In the genomic region with DNA sequence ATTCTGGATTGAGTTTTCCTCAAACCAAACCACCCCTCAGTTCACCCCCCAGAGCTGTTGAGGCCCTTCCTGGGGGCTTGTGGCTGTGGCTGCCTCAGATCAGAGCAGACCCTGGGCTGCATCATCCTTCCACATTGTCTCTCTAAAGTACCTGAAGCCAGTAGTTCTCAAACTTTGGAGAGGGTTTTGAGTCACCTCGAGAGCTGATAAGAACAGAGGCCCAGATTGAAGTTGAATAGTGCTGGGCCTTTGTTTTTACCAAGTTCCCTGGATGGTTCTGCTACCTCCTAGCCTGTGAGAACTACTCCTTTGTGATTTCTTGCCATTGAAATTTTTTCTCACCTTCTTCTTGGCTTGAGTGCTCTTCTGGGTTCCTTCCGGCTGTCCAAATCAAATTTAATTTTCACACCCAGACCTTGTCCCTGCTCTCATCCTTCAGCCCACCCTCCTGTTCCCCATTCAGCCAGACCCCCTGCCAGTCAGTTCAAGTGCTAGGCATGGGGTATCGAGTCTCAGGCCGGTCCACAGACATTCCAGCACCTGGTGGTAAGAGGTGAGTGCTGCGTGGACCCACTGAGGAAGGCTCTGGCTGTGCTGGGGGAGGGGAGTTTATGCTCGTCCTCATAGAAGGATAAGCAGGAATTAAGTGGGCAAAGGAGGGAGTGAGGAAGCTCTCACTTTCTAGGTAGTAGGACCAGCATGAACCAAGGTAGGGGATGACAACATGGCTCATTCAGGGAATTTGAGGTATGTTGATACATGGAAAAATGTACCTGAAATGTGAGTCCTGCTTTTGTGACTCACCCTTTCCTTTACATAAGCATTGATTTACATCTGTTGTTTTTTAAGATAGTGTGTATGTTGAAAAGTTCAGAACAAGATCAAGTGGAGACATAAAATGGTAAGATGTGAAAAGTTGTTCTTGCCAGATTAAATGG, we compare ENCODE assay signal across 14 cellular contexts.
A peak's percentile ranks its signal among the peaks of the same experiment; 100 is the strongest.
DNase-seq lines count a peak whose midpoint lies in the region; ATAC-seq and TF ChIP-seq lines count a peak whose summit lies in the region.
"Had no signal": no experiment of that assay in that cellular context is flagged by ENCODE, and none has a peak within 500 bp of the region (broad histone marks: within the 10 kb centered on the region; RNA-seq: fewer than 3 reads in every experiment).

No MANE protein-coding gene starts in this region.

- no peak overlapping the region for H3K4me3 Mint-ChIP-seq in MCF 10A (ENCODE audit: unreplicated experiment)
- peak overlapping the region; percentile 75 for H3K4me3 Mint-ChIP-seq in activated T-helper 17 cell treated with anti-CD3 and anti-CD28 coated beads, Interleukin-2, amount 50 U/mL, for 72 hours

- H3K9me3 ChIP-seq in breast epithelium = no peaks in the 10 kb centered on the region
- no peaks in the 10 kb centered on the region for H3K9me3 ChIP-seq in tibial artery
- H3K9me3 ChIP-seq: BLaER1 treated with 17β-estradiol and CSF1 and Interleukin-3, amounts not matched to agents 10 nM and 100 nM had no signal

- H3K4me1 ChIP-seq in breast epithelium = no peaks in the 10 kb centered on the region
- peaks cover 0 to 3% (median 0%) of the 10 kb centered on the region in 4 donors for H3K4me1 ChIP-seq in tibial artery
- H3K4me1 ChIP-seq: parathyroid adenoma had no signal

- no peaks in the 10 kb centered on the region for H3K36me3 Mint-ChIP-seq in MCF 10A (ENCODE audit: insufficient read depth, unreplicated experiment)
- H3K36me3 Mint-ChIP-seq in activated T-helper 17 cell treated with anti-CD3 and anti-CD28 coated beads, Interleukin-2, amount 50 U/mL, for 72 hours (ENCODE audit: low read depth) = peaks cover 10% of the 10 kb centered on the region

- H3K27me3 ChIP-seq in breast epithelium (no peaks in the 10 kb centered on the region), tibial artery (no peaks in the 10 kb centered on the region)
- H3K27me3 ChIP-seq: BLaER1 treated with 17β-estradiol and CSF1 and Interleukin-3, amounts not matched to agents 10 nM and 100 nM had no signal

- ATAC-seq in activated T-helper 17 cell treated with anti-CD3 and anti-CD28 coated beads, Interleukin-2, amount 50 U/mL, for 72 hours (replicated peaks) = peak; percentile 65
- no peak for ATAC-seq in GM18858 (IDR thresholded peaks at IDR 0.05; ENCODE audit: unreplicated experiment)

- no peak for TF ChIP-seq CTCF in MCF 10A (IDR thresholded peaks at IDR 0.05; ENCODE audit: unreplicated experiment)
- no peak for TF ChIP-seq CTCF in breast epithelium (IDR thresholded peaks at IDR 0.05)
- TF ChIP-seq CTCF in tibial artery (IDR thresholded peaks at IDR 0.05) = no peak

- H3K27ac Mint-ChIP-seq in MCF 10A (ENCODE audit: low read depth, unreplicated experiment) = no peak overlapping the region
- H3K27ac Mint-ChIP-seq in activated T-helper 17 cell treated with anti-CD3 and anti-CD28 coated beads, Interleukin-2, amount 50 U/mL, for 72 hours = peak overlapping the region; percentile 97

- H3K4me1 Mint-ChIP-seq in MCF 10A (ENCODE audit: insufficient read depth, unreplicated experiment) = peaks cover 5% of the 10 kb centered on the region
- H3K4me1 Mint-ChIP-seq in activated T-helper 17 cell treated with anti-CD3 and anti-CD28 coated beads, Interleukin-2, amount 50 U/mL, for 72 hours = peaks cover 48% of the 10 kb centered on the region

- H3K9me3 Mint-ChIP-seq in MCF 10A (ENCODE audit: unreplicated experiment) = no peaks in the 10 kb centered on the region
- H3K9me3 Mint-ChIP-seq in activated T-helper 17 cell treated with anti-CD3 and anti-CD28 coated beads, Interleukin-2, amount 50 U/mL, for 72 hours = no peaks in the 10 kb centered on the region

- BruUV-seq in MCF 10A (replicated peaks; lab: Mats Ljungman, UMichigan) = no TSS peak

- intact Hi-C loops in MCF 10A (cut with micrococcal nuclease) = no loop called here
- intact Hi-C loops in breast epithelium (cut with DNase I; ENCODE audit: low total_unique reads) = no loop called here
- intact Hi-C loops in tibial artery (cut with DNase I; ENCODE audit: low total_unique reads) = no loop called here

- H3K36me3 ChIP-seq in breast epithelium (no peaks in the 10 kb centered on the region), tibial artery (no peaks in the 10 kb centered on the region)

- no peak overlapping the region for H3K4me3 ChIP-seq in breast epithelium
- H3K4me3 ChIP-seq in tibial artery = no peak overlapping the region
- H3K4me3 ChIP-seq: BLaER1 treated with 17β-estradiol and CSF1 and Interleukin-3, amounts not matched to agents 10 nM and 100 nM had no signal

- peak; percentile 33 for DNase-seq in MCF 10A (ENCODE audit: unreplicated experiment)
- DNase-seq in breast epithelium (ENCODE audit: low spot score in 2 of 2) = no peak
- DNase-seq in iris pigment epithelial cell (ENCODE audit: low read depth) = peak; percentile 81
- peak; percentile 25 for DNase-seq in ureter (ENCODE audit: low spot score)
- DNase-seq in mucosa of gallbladder (ENCODE audit: low spot score) = no peak
- no peak for DNase-seq in tibial artery
- DNase-seq: amniotic stem cell, islet precursor cell, NCI-H1105 treated with DMSO at 0.1 percent for 48 hours had no signal

- no peak for TF ChIP-seq POLR2A in breast epithelium (IDR thresholded peaks at IDR 0.05)

- H3K27ac ChIP-seq in breast epithelium = no peak overlapping the region
- no peak overlapping the region for H3K27ac ChIP-seq in tibial artery
- H3K27ac ChIP-seq: BLaER1 treated with 17β-estradiol and CSF1 and Interleukin-3, amounts not matched to agents 10 nM and 100 nM; HL-60; parathyroid adenoma had no signal

- POLR2A ChIA-PET in MCF 10A (lab: Yijun Ruan, JAX) = interaction anchor here (1.3 kb wide), 1 partner anchor 150 kb away, joined by 3 read pairs; no protein-coding TSS in a partner anchor

- peaks cover 16% of the 10 kb centered on the region for H3K27me3 Mint-ChIP-seq in MCF 10A (ENCODE audit: insufficient read depth, unreplicated experiment)
- H3K27me3 Mint-ChIP-seq in activated T-helper 17 cell treated with anti-CD3 and anti-CD28 coated beads, Interleukin-2, amount 50 U/mL, for 72 hours = no peaks in the 10 kb centered on the region

- CTCF ChIA-PET in MCF 10A (lab: Yijun Ruan, JAX) = interaction anchor here (0.5 to 5.0 kb wide), 6 partner anchors 13 to 1016 kb away, joined by 3 to 37 read pairs (median 3); no protein-coding TSS in a partner anchor

Comparison
In these comparisons a context has a peak if more than half of its experiments do, and no peak if none do; other contexts are left out.
1. DNase-seq: peak in MCF 10A (single experiment), iris pigment epithelial cell (single experiment) and ureter (single experiment); none in breast epithelium (0 of 2), mucosa of gallbladder (single experiment) and tibial artery (0 of 2).